Comparison of ENCODE assay signal across 26 cellular contexts in the genomic region with DNA sequence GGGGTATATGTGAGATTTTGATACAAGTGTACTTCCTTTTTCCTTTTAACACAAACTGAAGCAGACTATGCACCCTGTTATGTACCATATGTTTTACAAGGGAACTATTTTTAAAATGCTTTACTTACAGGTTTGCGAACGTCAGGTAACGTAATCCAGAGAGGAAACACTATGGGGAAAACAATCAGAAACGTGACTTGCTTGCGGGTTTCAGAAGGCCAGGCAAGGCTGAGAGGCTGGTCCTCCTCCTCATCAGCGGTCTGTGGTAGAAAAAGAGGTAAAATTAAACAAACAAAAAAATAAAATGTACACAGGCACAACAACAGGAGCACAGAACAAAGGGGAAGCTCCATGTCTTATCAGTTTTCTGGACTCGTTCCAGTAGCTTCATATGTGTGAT.
"Had no signal": no experiment of that assay in that cellular context is flagged by ENCODE, and none has a peak within 500 bp of the region (broad histone marks: within the 10 kb centered on the region; RNA-seq: fewer than 3 reads in every experiment).

No MANE protein-coding gene starts in this region.

- DNase-seq: activated CD4-positive, alpha-beta memory T cell treated with anti-CD3 and anti-CD28 coated beads for 36 hours; activated CD4-positive, alpha-beta T cell treated with anti-CD3 and anti-CD28 coated beads, Interleukin-2, amount 10 ng/mL, durations not matched to agents 24 days and 14 days; activated CD4-positive, CD25-positive, alpha-beta regulatory T cell treated with anti-CD3 and anti-CD28 coated beads, Interleukin-2, amount 50 U/mL, for 72 hours; activated CD8-positive, alpha-beta memory T cell treated with anti-CD3 and anti-CD28 coated beads, Interleukin-2, amount 50 U/mL, for 4 hours; activated gamma-delta T cell; activated naive CD4-positive, alpha-beta T cell treated with anti-CD3 and anti-CD28 coated beads, Interleukin-2, amount 10 ng/mL, durations not matched to agents 7 days and 5 days; activated naive CD8-positive, alpha-beta T cell treated with anti-CD3 and anti-CD28 coated beads, Interleukin-2, amount 10 ng/mL, durations not matched to agents 7 days and 5 days; activated T-cell treated with anti-CD3 and anti-CD28 coated beads, Interleukin-2, amount 50 U/mL, for 24 hours; cerebellar nuclear complex; colonic mucosa; effector memory CD8-positive, alpha-beta T cell; foreskin fibroblast; head of caudate nucleus; hippocampal formation; left colon; mammary epithelial cell; posterior cingulate gyrus; right cardiac atrium; stimulated activated CD4-positive, alpha-beta T cell treated with anti-CD3 and anti-CD28 coated beads, Interleukin-15, amount 100 ng/mL, for 24 hours; stimulated activated CD4-positive, alpha-beta T cell treated with anti-CD3 and anti-CD28 coated beads, Interleukin-2, amount 100 ng/mL, for 24 hours; stimulated activated naive CD4-positive, alpha-beta T cell; tibial artery; upper lobe of right lung had no signal

- H3K36me3 Mint-ChIP-seq: activated CD4-positive, alpha-beta memory T cell treated with anti-CD3 and anti-CD28 coated beads for 36 hours; activated naive CD4-positive, alpha-beta T cell treated with anti-CD3 and anti-CD28 coated beads, Interleukin-2, amount 10 ng/mL, durations not matched to agents 7 days and 5 days; activated naive CD8-positive, alpha-beta T cell treated with anti-CD3 and anti-CD28 coated beads, Interleukin-2, amount 10 ng/mL, durations not matched to agents 7 days and 5 days had no signal

- ATAC-seq: effector memory CD8-positive, alpha-beta T cell; left colon; right cardiac atrium; upper lobe of right lung had no signal

- H3K27ac Mint-ChIP-seq: activated CD4-positive, alpha-beta memory T cell treated with anti-CD3 and anti-CD28 coated beads for 36 hours; activated CD4-positive, alpha-beta T cell treated with anti-CD3 and anti-CD28 coated beads, Interleukin-2, amount 10 ng/mL, durations not matched to agents 24 days and 14 days; activated naive CD4-positive, alpha-beta T cell treated with anti-CD3 and anti-CD28 coated beads, Interleukin-2, amount 10 ng/mL, durations not matched to agents 7 days and 5 days; activated naive CD8-positive, alpha-beta T cell treated with anti-CD3 and anti-CD28 coated beads, Interleukin-2, amount 10 ng/mL, durations not matched to agents 7 days and 5 days; activated T-cell treated with anti-CD3 and anti-CD28 coated beads, Interleukin-2, amount 50 U/mL, for 24 hours; brain; effector memory CD8-positive, alpha-beta T cell; nephron; T-helper 2 cell treated with Interferon-gamma antibody and Interleukin-4, amounts not matched to agents 5 μg/mL and 100 μg/mL, for 36 hours had no signal

- H3K4me3 Mint-ChIP-seq: activated CD4-positive, alpha-beta memory T cell treated with anti-CD3 and anti-CD28 coated beads for 36 hours; activated CD4-positive, alpha-beta T cell treated with anti-CD3 and anti-CD28 coated beads, Interleukin-2, amount 10 ng/mL, durations not matched to agents 24 days and 14 days; activated naive CD4-positive, alpha-beta T cell treated with anti-CD3 and anti-CD28 coated beads, Interleukin-2, amount 10 ng/mL, durations not matched to agents 7 days and 5 days; activated naive CD8-positive, alpha-beta T cell treated with anti-CD3 and anti-CD28 coated beads, Interleukin-2, amount 10 ng/mL, durations not matched to agents 7 days and 5 days; activated T-cell treated with anti-CD3 and anti-CD28 coated beads, Interleukin-2, amount 50 U/mL, for 24 hours; brain; effector memory CD8-positive, alpha-beta T cell; nephron; T-helper 2 cell treated with Interferon-gamma antibody and Interleukin-4, amounts not matched to agents 5 μg/mL and 100 μg/mL, for 36 hours had no signal

- H3K9me3 Mint-ChIP-seq: activated CD4-positive, alpha-beta T cell treated with anti-CD3 and anti-CD28 coated beads, Interleukin-2, amount 10 ng/mL, durations not matched to agents 24 days and 14 days; activated naive CD4-positive, alpha-beta T cell treated with anti-CD3 and anti-CD28 coated beads, Interleukin-2, amount 10 ng/mL, durations not matched to agents 7 days and 5 days; activated T-cell treated with anti-CD3 and anti-CD28 coated beads, Interleukin-2, amount 50 U/mL, for 24 hours; T-helper 2 cell treated with Interferon-gamma antibody and Interleukin-4, amounts not matched to agents 5 μg/mL and 100 μg/mL, for 36 hours had no signal
